Comparison of ENCODE assay signal across 8 cellular contexts in the genomic region with DNA sequence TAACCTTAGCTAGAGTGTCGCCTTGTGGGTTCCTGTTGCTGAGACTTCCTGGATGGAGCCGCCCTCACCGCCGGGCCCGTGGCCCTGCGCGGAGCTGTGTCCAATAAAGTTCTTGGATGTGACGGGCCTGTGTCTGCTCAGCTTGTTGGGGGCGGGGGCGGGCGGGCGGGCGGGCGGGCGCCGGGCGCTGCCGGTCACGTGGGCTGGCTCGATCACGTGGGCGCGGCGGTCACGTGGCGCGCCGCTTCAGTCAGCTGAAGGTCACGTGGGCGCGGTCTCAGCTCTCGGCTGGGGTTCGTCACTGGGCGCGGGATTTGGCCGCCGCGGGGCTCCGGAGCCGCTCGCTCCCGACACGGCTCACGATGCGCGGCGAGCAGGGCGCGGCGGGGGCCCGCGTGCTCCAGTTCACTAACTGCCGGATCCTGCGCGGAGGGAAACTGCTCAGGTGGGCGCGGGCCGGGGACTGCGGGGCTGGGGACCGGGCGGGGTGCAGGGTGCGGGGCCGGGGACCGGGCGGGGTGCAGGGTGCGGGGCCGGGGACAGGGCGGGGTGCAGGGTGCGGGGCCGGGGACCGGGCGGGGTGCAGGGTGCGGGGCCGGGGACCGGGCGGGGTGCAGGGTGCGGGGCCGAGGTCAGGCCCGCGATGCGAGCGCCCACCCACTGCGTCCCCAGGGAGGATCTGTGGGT. TPM values are rescaled to one million over a fixed set of nuclear protein-coding genes. Genes with fewer than 3 reads are reported as not detected.
DNase-seq lines count a peak whose midpoint lies in the region; ATAC-seq and TF ChIP-seq lines count a peak whose summit lies in the region.

A gene with protein sequence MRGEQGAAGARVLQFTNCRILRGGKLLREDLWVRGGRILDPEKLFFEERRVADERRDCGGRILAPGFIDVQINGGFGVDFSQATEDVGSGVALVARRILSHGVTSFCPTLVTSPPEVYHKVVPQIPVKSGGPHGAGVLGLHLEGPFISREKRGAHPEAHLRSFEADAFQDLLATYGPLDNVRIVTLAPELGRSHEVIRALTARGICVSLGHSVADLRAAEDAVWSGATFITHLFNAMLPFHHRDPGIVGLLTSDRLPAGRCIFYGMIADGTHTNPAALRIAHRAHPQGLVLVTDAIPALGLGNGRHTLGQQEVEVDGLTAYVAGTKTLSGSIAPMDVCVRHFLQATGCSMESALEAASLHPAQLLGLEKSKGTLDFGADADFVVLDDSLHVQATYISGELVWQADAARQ (plus strand): TSS at position 275 of the 687 bp plus-strand sequence. CDS start 88 bp downstream, at position 363.

- no peaks in the 10 kb centered on the region for H3K9me3 Mint-ChIP-seq in activated CD4-positive, alpha-beta T cell treated with anti-CD3 and anti-CD28 coated beads, Interleukin-2, amount 10 ng/mL, durations not matched to agents 24 days and 14 days

- peaks cover 35% of the 10 kb centered on the region for H3K36me3 Mint-ChIP-seq in activated CD4-positive, alpha-beta T cell treated with anti-CD3 and anti-CD28 coated beads, Interleukin-2, amount 10 ng/mL, durations not matched to agents 24 days and 14 days (ENCODE audit: low read depth)

- DNase-seq in GDM1 (lab: John Stamatoyannopoulos, UW) = peak; percentile 81
- DNase-seq in NCI-H524 treated with DMSO at 0.1 percent for 48 hours (lab: John Stamatoyannopoulos, UW) = peak; percentile 30
- peak; percentile 97 for DNase-seq in activated CD4-positive, alpha-beta T cell treated with anti-CD3 and anti-CD28 coated beads, Interleukin-2, amount 10 ng/mL, durations not matched to agents 24 days and 14 days
- DNase-seq in coronary artery (ENCODE audit: low spot score) = peak; percentile 90
- DNase-seq in left kidney (ENCODE audit: low read depth, low spot score) = peak; percentile 94
- peak; percentile 82 to 85 for DNase-seq in stimulated activated CD4-positive, alpha-beta T cell treated with anti-CD3 and anti-CD28 coated beads, Interleukin-1b, Interleukin-23, amount 100 ng/mL, for 4 hours (ENCODE audit: low read depth in 2 of 2)

- intact Hi-C loops in activated CD4-positive, alpha-beta T cell treated with anti-CD3 and anti-CD28 coated beads, Interleukin-2, amount 10 ng/mL, durations not matched to agents 24 days and 14 days (cut with micrococcal nuclease) = no loop called here

- peak within 1 kb of the TSS; percentile 86 for H3K4me3 Mint-ChIP-seq in activated CD4-positive, alpha-beta T cell treated with anti-CD3 and anti-CD28 coated beads, Interleukin-2, amount 10 ng/mL, durations not matched to agents 24 days and 14 days

- peak; percentile 47 for ATAC-seq in HG03280 (IDR thresholded peaks at IDR 0.05; ENCODE audit: unreplicated experiment)
- no peak for ATAC-seq in HG03108 (IDR thresholded peaks at IDR 0.05; ENCODE audit: unreplicated experiment)

- H3K27me3 Mint-ChIP-seq in activated CD4-positive, alpha-beta T cell treated with anti-CD3 and anti-CD28 coated beads, Interleukin-2, amount 10 ng/mL, durations not matched to agents 24 days and 14 days = no peaks in the 10 kb centered on the region

- H3K27ac ChIP-seq in coronary artery = peak within 1 kb of the TSS; percentile 65 to 95

- H3K4me3 ChIP-seq in coronary artery = peak within 1 kb of the TSS; percentile 91

- peak within 1 kb of the TSS; percentile 91 for H3K27ac Mint-ChIP-seq in activated CD4-positive, alpha-beta T cell treated with anti-CD3 and anti-CD28 coated beads, Interleukin-2, amount 10 ng/mL, durations not matched to agents 24 days and 14 days

- H3K4me1 Mint-ChIP-seq in activated CD4-positive, alpha-beta T cell treated with anti-CD3 and anti-CD28 coated beads, Interleukin-2, amount 10 ng/mL, durations not matched to agents 24 days and 14 days = peaks cover 46% of the 10 kb centered on the region

- TF ChIP-seq CTCF in coronary artery (IDR thresholded peaks at IDR 0.05) = no peak

RNA-seq across cellular contexts. Expression of the gene that starts here (rescaled TPM):
- total RNA-seq in activated CD4-positive, alpha-beta T cell treated with anti-CD3 and anti-CD28 coated beads, Interleukin-2, amount 10 ng/mL, durations not matched to agents 24 days and 14 days = 34.1 and 37.5 TPM in 2 replicates

Comparison
In these comparisons a context has a peak if more than half of its experiments do, and no peak if none do; other contexts are left out.
1. DNase-seq: peak in every context shown above with its lines; median percentile 97 in activated CD4-positive, alpha-beta T cell treated with anti-CD3 and anti-CD28 coated beads, Interleukin-2, amount 10 ng/mL, durations not matched to agents 24 days and 14 days; 94 in left kidney; 90 in coronary artery; 84 in stimulated activated CD4-positive, alpha-beta T cell treated with anti-CD3 and anti-CD28 coated beads, Interleukin-1b, Interleukin-23, amount 100 ng/mL, for 4 hours; 81 in GDM1; 30 in NCI-H524 treated with DMSO at 0.1 percent for 48 hours.